In genomic region chr1:173861731-173862145, GRCh38 we compare ENCODE assay signal across 8 cellular contexts. TPM values are rescaled to one million over a fixed set of nuclear protein-coding genes. Genes with fewer than 3 reads are reported as not detected.
DNase-seq lines count a peak whose midpoint lies in the region; ATAC-seq, FAIRE-seq and TF ChIP-seq lines count a peak whose summit lies in the region.
"Had no signal": no experiment of that assay in that cellular context is flagged by ENCODE, and none has a peak within 500 bp of the region (broad histone marks: within the 10 kb centered on the region; RNA-seq: fewer than 3 reads in every experiment).

No MANE protein-coding gene starts in this region.

- no peaks in the 10 kb centered on the region for H3K9me3 ChIP-seq in SK-N-MC (ENCODE audit: low read depth, low read length)

- peaks cover 41% of the 10 kb centered on the region for H3K36me3 Mint-ChIP-seq in endothelial cell (ENCODE audit: low read depth, unreplicated experiment)

- H3K4me3 Mint-ChIP-seq in endothelial cell (ENCODE audit: unreplicated experiment) = no peak overlapping the region
- H3K4me3 Mint-ChIP-seq: naive thymus-derived CD4-positive, alpha-beta T cell had no signal

- H3K4me1 Mint-ChIP-seq in endothelial cell (ENCODE audit: unreplicated experiment) = peaks cover 28% of the 10 kb centered on the region

- no peak overlapping the region for H3K27ac Mint-ChIP-seq in endothelial cell (ENCODE audit: unreplicated experiment)

- peaks cover 64% of the 10 kb centered on the region for H3K36me3 ChIP-seq in SK-N-MC (ENCODE audit: insufficient read depth, low read length)

- no peaks in the 10 kb centered on the region for H3K9me3 Mint-ChIP-seq in endothelial cell (ENCODE audit: unreplicated experiment)
- H3K9me3 Mint-ChIP-seq: naive thymus-derived CD4-positive, alpha-beta T cell had no signal

- no peak for FAIRE-seq in H54 (lab: Jason Lieb, UNC)

- 0 out of 2 replicates have a peak, but pooled peaks have one; percentile 51 for TF ChIP-seq POLR2A in H54 (IDR thresholded peaks at IDR 0.05; ENCODE audit: low read depth, low read length)

- no peak overlapping the region for H3K4me3 ChIP-seq in SK-N-MC

- no peak for DNase-seq in H54 (ENCODE audit: insufficient read length, low spot score)
- DNase-seq in SK-N-MC (ENCODE audit: low read depth, low spot score) = no peak
- DNase-seq in kidney tubule cell (ENCODE audit: low spot score) = peak; percentile 49
- no peak for DNase-seq in NCI-H748 (lab: John Stamatoyannopoulos, UW; ENCODE audit: unreplicated experiment)
- DNase-seq in endothelial cell (ENCODE audit: low spot score) = no peak
- DNase-seq: naive thymus-derived CD4-positive, alpha-beta T cell had no signal

- no peak overlapping the region for H3K9ac ChIP-seq in SK-N-MC (ENCODE audit: insufficient read length)

- no peak for ATAC-seq in HG03521 (IDR thresholded peaks at IDR 0.05; ENCODE audit: unreplicated experiment)
- ATAC-seq: naive thymus-derived CD4-positive, alpha-beta T cell had no signal

- peak overlapping the region; percentile 51; the same call in 1 of the 2 replicates for H3K27ac ChIP-seq in SK-N-MC

- TF ChIP-seq CTCF in endothelial cell (IDR thresholded peaks at IDR 0.05; ENCODE audit: unreplicated experiment) = no peak

- peaks cover 3% of the 10 kb centered on the region for H3K27me3 Mint-ChIP-seq in endothelial cell (ENCODE audit: unreplicated experiment)
- H3K27me3 Mint-ChIP-seq: naive thymus-derived CD4-positive, alpha-beta T cell had no signal

RNA-seq across cellular contexts. Expression of gene GAS5, which starts 6.1 kb away (rescaled TPM):
- 397 TPM for total RNA-seq in endothelial cell (ENCODE audit: unreplicated experiment)

RNA-seq across cellular contexts. Expression of gene ZBTB37, which starts 6.4 kb away (rescaled TPM):
- total RNA-seq in endothelial cell (ENCODE audit: unreplicated experiment) = 10.1 TPM

RNA-seq across cellular contexts. Expression of gene CENPL, which starts 37.1 kb away (rescaled TPM):
- 6.6 TPM for total RNA-seq in endothelial cell (ENCODE audit: unreplicated experiment)

RNA-seq across cellular contexts. Expression of gene DARS2, which starts 37.3 kb away (rescaled TPM):
- 18.7 TPM for total RNA-seq in endothelial cell (ENCODE audit: unreplicated experiment)

RNA-seq across cellular contexts. Expression of gene SERPINC1, which starts 55.4 kb away (rescaled TPM):
- not detected for total RNA-seq in endothelial cell (ENCODE audit: unreplicated experiment)
- total RNA-seq: fibroblast of lung had no signal
